In the genomic region with DNA sequence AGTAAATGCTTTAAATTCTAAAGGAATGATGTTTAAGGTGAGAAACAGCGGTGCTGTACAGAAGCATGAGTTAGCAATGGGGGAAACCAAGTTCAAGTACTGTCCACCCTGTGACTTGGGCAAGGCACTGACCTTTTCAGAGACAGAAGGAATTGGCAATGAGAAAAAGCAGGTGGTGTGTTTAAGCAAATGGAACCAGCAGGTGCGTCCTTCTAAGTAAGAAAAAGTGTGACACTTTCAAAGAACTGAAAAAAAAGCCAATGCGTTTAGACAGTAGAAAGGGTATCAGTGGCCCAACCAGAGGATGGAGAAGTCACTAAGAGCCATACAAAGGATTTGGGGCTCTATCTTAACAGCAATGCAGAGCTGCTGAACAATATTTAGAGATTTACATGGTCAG, we compare ENCODE assay signal across 2 cellular contexts.
TF ChIP-seq lines count a peak whose summit lies in the region.

No MANE protein-coding gene starts in this region.

TF ChIP-seq in IMR-90, 13 proteins besides CTCF, POLR2A, EP300 and RAD21:
- TF ChIP-seq CEBPB (IDR thresholded peaks at IDR 0.05; ENCODE audit: low read depth, low read length) (no peak), CHD1 (IDR thresholded peaks at IDR 0.05; ENCODE audit: low read depth, low read length) (no peak), SMC3 (IDR thresholded peaks at IDR 0.05; ENCODE audit: low read depth, low read length) (no peak), FOS (IDR thresholded peaks at IDR 0.05; ENCODE audit: low read depth, low read length) (no peak), MXI1 (IDR thresholded peaks at IDR 0.05; ENCODE audit: borderline replicate concordance, low read depth, low read length) (no peak), BHLHE40 (IDR thresholded peaks at IDR 0.05; ENCODE audit: low read depth, low read length) (no peak), MAFK (IDR thresholded peaks at IDR 0.05; ENCODE audit: low read depth, low read length) (no peak), NFE2L2 (IDR thresholded peaks at IDR 0.05; ENCODE audit: low read depth, low read length) (no peak), MAZ (IDR thresholded peaks at IDR 0.05; ENCODE audit: borderline replicate concordance, low read depth, low read length) (no peak), RFX5 (IDR thresholded peaks at IDR 0.05; ENCODE audit: low read depth, low read length) (no peak), RCOR1 (IDR thresholded peaks at IDR 0.05; ENCODE audit: insufficient replicate concordance, low read length) (no peak)
- TF ChIP-seq, protein P1, sequence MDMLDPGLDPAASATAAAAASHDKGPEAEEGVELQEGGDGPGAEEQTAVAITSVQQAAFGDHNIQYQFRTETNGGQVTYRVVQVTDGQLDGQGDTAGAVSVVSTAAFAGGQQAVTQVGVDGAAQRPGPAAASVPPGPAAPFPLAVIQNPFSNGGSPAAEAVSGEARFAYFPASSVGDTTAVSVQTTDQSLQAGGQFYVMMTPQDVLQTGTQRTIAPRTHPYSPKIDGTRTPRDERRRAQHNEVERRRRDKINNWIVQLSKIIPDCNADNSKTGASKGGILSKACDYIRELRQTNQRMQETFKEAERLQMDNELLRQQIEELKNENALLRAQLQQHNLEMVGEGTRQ (IDR thresholded peaks at IDR 0.05; ENCODE audit: low read depth, low read length), result no peak
- TF ChIP-seq, protein P2, sequence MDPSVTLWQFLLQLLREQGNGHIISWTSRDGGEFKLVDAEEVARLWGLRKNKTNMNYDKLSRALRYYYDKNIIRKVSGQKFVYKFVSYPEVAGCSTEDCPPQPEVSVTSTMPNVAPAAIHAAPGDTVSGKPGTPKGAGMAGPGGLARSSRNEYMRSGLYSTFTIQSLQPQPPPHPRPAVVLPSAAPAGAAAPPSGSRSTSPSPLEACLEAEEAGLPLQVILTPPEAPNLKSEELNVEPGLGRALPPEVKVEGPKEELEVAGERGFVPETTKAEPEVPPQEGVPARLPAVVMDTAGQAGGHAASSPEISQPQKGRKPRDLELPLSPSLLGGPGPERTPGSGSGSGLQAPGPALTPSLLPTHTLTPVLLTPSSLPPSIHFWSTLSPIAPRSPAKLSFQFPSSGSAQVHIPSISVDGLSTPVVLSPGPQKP (IDR thresholded peaks at IDR 0.05; ENCODE audit: borderline replicate concordance, low read depth, low read length), result no peak
TF ChIP-seq in IMR-90: peak in this region for 0.

TF ChIP-seq in K562, 482 proteins besides CTCF, POLR2A, EP300 and RAD21:
- TF ChIP-seq, protein P3, sequence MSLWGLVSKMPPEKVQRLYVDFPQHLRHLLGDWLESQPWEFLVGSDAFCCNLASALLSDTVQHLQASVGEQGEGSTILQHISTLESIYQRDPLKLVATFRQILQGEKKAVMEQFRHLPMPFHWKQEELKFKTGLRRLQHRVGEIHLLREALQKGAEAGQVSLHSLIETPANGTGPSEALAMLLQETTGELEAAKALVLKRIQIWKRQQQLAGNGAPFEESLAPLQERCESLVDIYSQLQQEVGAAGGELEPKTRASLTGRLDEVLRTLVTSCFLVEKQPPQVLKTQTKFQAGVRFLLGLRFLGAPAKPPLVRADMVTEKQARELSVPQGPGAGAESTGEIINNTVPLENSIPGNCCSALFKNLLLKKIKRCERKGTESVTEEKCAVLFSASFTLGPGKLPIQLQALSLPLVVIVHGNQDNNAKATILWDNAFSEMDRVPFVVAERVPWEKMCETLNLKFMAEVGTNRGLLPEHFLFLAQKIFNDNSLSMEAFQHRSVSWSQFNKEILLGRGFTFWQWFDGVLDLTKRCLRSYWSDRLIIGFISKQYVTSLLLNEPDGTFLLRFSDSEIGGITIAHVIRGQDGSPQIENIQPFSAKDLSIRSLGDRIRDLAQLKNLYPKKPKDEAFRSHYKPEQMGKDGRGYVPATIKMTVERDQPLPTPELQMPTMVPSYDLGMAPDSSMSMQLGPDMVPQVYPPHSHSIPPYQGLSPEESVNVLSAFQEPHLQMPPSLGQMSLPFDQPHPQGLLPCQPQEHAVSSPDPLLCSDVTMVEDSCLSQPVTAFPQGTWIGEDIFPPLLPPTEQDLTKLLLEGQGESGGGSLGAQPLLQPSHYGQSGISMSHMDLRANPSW (CRISPR knock-in tag; IDR thresholded peaks at IDR 0.05), result no peak
- TF ChIP-seq KDM1A (IDR thresholded peaks at IDR 0.05), result 0 out of 4 replicates have a peak, but pooled peaks of 1 of the 2 experiments have one; percentile 42
TF ChIP-seq in K562: peak in this region for 1.
